8 cellular contexts compared by ENCODE assay signal in genomic region chr15:63048115-63048985, GRCh38. TPM values are rescaled to one million over a fixed set of nuclear protein-coding genes. Genes with fewer than 3 reads are reported as not detected.
DNase-seq lines count a peak whose midpoint lies in the region; ATAC-seq, FAIRE-seq and TF ChIP-seq lines count a peak whose summit lies in the region.

No MANE protein-coding gene starts in this region.

- peak; percentile 94 for TF ChIP-seq CTCF in WI38 (IDR thresholded peaks at IDR 0.05; ENCODE audit: low read depth, low read length)
- peak; percentile 99 for TF ChIP-seq CTCF in bronchial epithelial cell (IDR thresholded peaks at IDR 0.05; ENCODE audit: insufficient read depth, low read length, severe bottlenecking)

- no peaks in the 10 kb centered on the region for H3K27me3 ChIP-seq in bronchial epithelial cell (ENCODE audit: control insufficient read depth, insufficient read depth, low read length)

- in situ Hi-C loops in ACHN (cut with HindIII; ENCODE audit: low pct_ligation_motif_present, low pct_unique_long_range_greater_than_20kb, low sequenced_read_pairs): no loop called here

- ATAC-seq in GM18867 (IDR thresholded peaks at IDR 0.05; ENCODE audit: unreplicated experiment): peak; percentile 88
- ATAC-seq in HG03103 (IDR thresholded peaks at IDR 0.05; ENCODE audit: low read depth, unreplicated experiment): peak; percentile 71

- FAIRE-seq in bronchial epithelial cell (lab: Jason Lieb, UNC): no peak

- DNase-seq in ACHN: peak; percentile 88
- DNase-seq in NCI-H2171 treated with DMSO at 0.1 percent for 48 hours (lab: John Stamatoyannopoulos, UW): peak; percentile 94
- peak; percentile 83 for DNase-seq in bronchial epithelial cell (ENCODE audit: low read depth)
- peak; percentile 94 for DNase-seq in iris pigment epithelial cell (ENCODE audit: low read depth)
- DNase-seq in stimulated activated CD4-positive, alpha-beta T cell treated with anti-CD3 and anti-CD28 coated beads, Interleukin-12 subunit alpha, Interleukin-12 subunit beta, amount 100 ng/mL, for 24 hours (ENCODE audit: low read depth in 2 of 2): peak; percentile 74 to 81

- H3K4me3 ChIP-seq in WI38 (ENCODE audit: low read depth, low read length) (peak overlapping the region; percentile 97), bronchial epithelial cell (ENCODE audit: low read depth, low read length) (peak overlapping the region; percentile 65)

- H3K36me3 ChIP-seq in bronchial epithelial cell (ENCODE audit: control insufficient read depth, insufficient read depth, low read length): peaks cover 14% of the 10 kb centered on the region

RNA-seq across cellular contexts. Expression of gene TPM1, which starts 5.8 kb away (rescaled TPM):
- 111 and 190 TPM in 2 replicates for total RNA-seq in bronchial epithelial cell

Comparison
In these comparisons a context has a peak if more than half of its experiments do, and no peak if none do; other contexts are left out.
1. Peak in every context shown above with its lines: DNase-seq, ATAC-seq and H3K4me3 ChIP-seq.